Comparison of ENCODE assay signal across 8 cellular contexts in genomic region chr19:53196777-53197396, GRCh38. TPM values are rescaled to one million over a fixed set of nuclear protein-coding genes. Genes with fewer than 3 reads are reported as not detected.
A peak's percentile ranks its signal among the peaks of the same experiment; 100 is the strongest.
DNase-seq lines count a peak whose midpoint lies in the region; ATAC-seq lines count a peak whose summit lies in the region.

No MANE protein-coding gene starts in this region.

- peaks cover 24 to 27% of the 10 kb centered on the region in 2 donors for H3K4me1 Mint-ChIP-seq in effector memory CD8-positive, alpha-beta T cell (ENCODE audit: low read depth in 2 of 2)

- peak overlapping the region; percentile 96 to 98 for H3K4me3 Mint-ChIP-seq in effector memory CD8-positive, alpha-beta T cell

- DNase-seq in AG08396 (ENCODE audit: low spot score) (peak; percentile 99), NCI-H2227 treated with DMSO at 0.1 percent for 48 hours (lab: John Stamatoyannopoulos, UW) (peak; percentile 99), lung microvascular endothelial cell (ENCODE audit: low read depth in 2 of 2) (peak; percentile 95), SHP77 (lab: John Stamatoyannopoulos, UW) (no peak)
- DNase-seq in activated CD8-positive, alpha-beta memory T cell treated with anti-CD3 and anti-CD28 coated beads for 4 hours (ENCODE audit: low read depth in 2 of 2): peak; percentile 91 to 97
- peak; percentile 82 to 95 (median 90) for DNase-seq in effector memory CD8-positive, alpha-beta T cell
- DNase-seq in stimulated activated CD4-positive, alpha-beta T cell treated with anti-CD3 and anti-CD28 coated beads, Interleukin-4, amount 100 ng/mL, for 4 hours: peak; percentile 96 to 100

- peaks cover 35% of the 10 kb centered on the region for H3K36me3 Mint-ChIP-seq in effector memory CD8-positive, alpha-beta T cell (ENCODE audit: insufficient read depth)

- peak; percentile 65 for ATAC-seq in GM21360 (IDR thresholded peaks at IDR 0.05; ENCODE audit: unreplicated experiment)
- ATAC-seq in effector memory CD8-positive, alpha-beta T cell (replicated peaks): peak; percentile 78

- peaks cover 3 to 9% of the 10 kb centered on the region in 2 donors for H3K9me3 Mint-ChIP-seq in effector memory CD8-positive, alpha-beta T cell

- H3K27me3 Mint-ChIP-seq in effector memory CD8-positive, alpha-beta T cell: no peaks in the 10 kb centered on the region

- peak overlapping the region; percentile 97 to 99 for H3K27ac Mint-ChIP-seq in effector memory CD8-positive, alpha-beta T cell

RNA-seq across cellular contexts. Expression of gene ZNF665, which starts 3.7 kb away (rescaled TPM):
- 1.3 and 1.8 TPM in 2 replicates for total RNA-seq in lung microvascular endothelial cell

RNA-seq across cellular contexts. Expression of gene ZNF347, which starts 38.0 kb away (rescaled TPM):
- total RNA-seq in lung microvascular endothelial cell: 3.7 and 4.6 TPM in 2 replicates

RNA-seq across cellular contexts. Expression of gene ZNF677, which starts 57.8 kb away (rescaled TPM):
- total RNA-seq in lung microvascular endothelial cell: 15.5 and 16.5 TPM in 2 replicates

Comparison
In these comparisons a context has a peak if more than half of its experiments do, and no peak if none do; other contexts are left out.
1. DNase-seq: peak in AG08396 (single experiment), NCI-H2227 treated with DMSO at 0.1 percent for 48 hours (single experiment), activated CD8-positive, alpha-beta memory T cell treated with anti-CD3 and anti-CD28 coated beads for 4 hours (2 of 2), effector memory CD8-positive, alpha-beta T cell (3 of 3), lung microvascular endothelial cell (2 of 2) and stimulated activated CD4-positive, alpha-beta T cell treated with anti-CD3 and anti-CD28 coated beads, Interleukin-4, amount 100 ng/mL, for 4 hours (2 of 2); none in SHP77 (0 of 2).